21 cellular contexts compared by ENCODE assay signal in genomic region chr3:95442766-95443165, GRCh38.
"Had no signal": no experiment of that assay in that cellular context is flagged by ENCODE, and none has a peak within 500 bp of the region (broad histone marks: within the 10 kb centered on the region; RNA-seq: fewer than 3 reads in every experiment).

No MANE protein-coding gene starts in this region.

- H3K27ac ChIP-seq: coronary artery, dorsolateral prefrontal cortex, esophagus muscularis mucosa, foreskin keratinocyte, gastroesophageal sphincter, heart left ventricle, hepatocyte, left lung, lower lobe of right lung had no signal

- H3K27ac Mint-ChIP-seq: immature natural killer cell, mesothelial cell of epicardium had no signal

- DNase-seq: dermis blood vessel endothelial cell; dorsolateral prefrontal cortex; effector CD4-positive, alpha-beta T cell; effector memory CD4-positive, alpha-beta T cell; foreskin keratinocyte; heart left ventricle; hypothalamus; immature natural killer cell; left cardiac atrium; left lung; left ventricle myocardium superior; lower lobe of right lung; mesenchymal stem cell; mucosa of descending colon had no signal

- FAIRE-seq: endothelial cell of umbilical vein, keratinocyte had no signal

- H3K36me3 Mint-ChIP-seq: immature natural killer cell, mesothelial cell of epicardium had no signal

- H3K4me1 ChIP-seq: esophagus muscularis mucosa, foreskin keratinocyte, gastroesophageal sphincter, heart left ventricle, left lung, lower lobe of right lung had no signal

- H3K36me3 ChIP-seq: esophagus muscularis mucosa, gastroesophageal sphincter, heart left ventricle, left lung, lower lobe of right lung had no signal

- H3K4me3 ChIP-seq: coronary artery, dorsolateral prefrontal cortex, esophagus muscularis mucosa, gastroesophageal sphincter, heart left ventricle, hepatocyte, left lung, lower lobe of right lung, mucosa of descending colon had no signal

- ATAC-seq: foreskin keratinocyte, gastroesophageal sphincter, heart left ventricle, left cardiac atrium, left lung, left ventricle myocardium superior, lower lobe of right lung, mucosa of descending colon had no signal

- H3K4me3 Mint-ChIP-seq: immature natural killer cell, mesothelial cell of epicardium had no signal

- H3K27me3 ChIP-seq: dorsolateral prefrontal cortex, esophagus muscularis mucosa, foreskin keratinocyte, gastroesophageal sphincter, heart left ventricle, hepatocyte, left lung had no signal

- H3K4me1 Mint-ChIP-seq: immature natural killer cell, mesothelial cell of epicardium had no signal

- H3K9me3 ChIP-seq: esophagus muscularis mucosa, gastroesophageal sphincter, left lung, lower lobe of right lung, mucosa of descending colon had no signal
